Comparison of ENCODE assay signal across 15 cellular contexts in the genomic region with DNA sequence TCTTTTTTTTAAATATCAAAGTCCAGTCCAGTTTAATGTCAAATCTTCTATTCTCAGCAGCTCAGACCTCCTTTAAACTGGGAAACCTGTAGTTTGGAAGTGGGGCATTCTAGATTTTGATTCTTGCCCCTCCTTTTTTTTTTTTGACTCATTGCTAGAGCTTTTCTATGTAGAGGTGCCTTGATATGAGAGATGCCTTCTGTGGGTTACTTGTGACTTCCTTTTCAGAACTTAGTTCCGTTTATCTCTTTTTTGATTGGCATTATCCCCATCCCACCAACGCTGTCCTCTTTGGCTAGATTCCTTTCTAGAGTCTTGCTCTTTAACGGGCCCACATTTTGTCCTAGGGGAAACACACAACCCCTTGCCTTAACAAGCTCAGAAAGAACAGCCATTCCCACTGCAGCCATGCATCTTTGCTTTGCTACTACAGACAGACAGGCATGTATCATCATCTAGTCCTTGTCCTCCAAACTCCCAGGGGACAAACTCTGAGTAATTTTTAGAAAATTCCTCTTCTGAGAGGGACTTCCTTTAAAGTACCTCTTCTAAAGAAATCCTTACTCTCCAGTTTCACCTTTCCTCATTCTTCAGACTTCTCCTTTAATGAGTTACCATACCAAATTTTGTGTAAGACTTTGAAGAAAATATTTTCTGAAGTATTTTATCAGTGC.
DNase-seq lines count a peak whose midpoint lies in the region; ATAC-seq and TF ChIP-seq lines count a peak whose summit lies in the region.
"Had no signal": no experiment of that assay in that cellular context is flagged by ENCODE, and none has a peak within 500 bp of the region (broad histone marks: within the 10 kb centered on the region; RNA-seq: fewer than 3 reads in every experiment).

No MANE protein-coding gene starts in this region.

- TF ChIP-seq EP300 in stomach (IDR thresholded peaks at IDR 0.05): no peak

- no peaks in the 10 kb centered on the region for H3K36me3 ChIP-seq in CD8-positive, alpha-beta memory T cell (ENCODE audit: insufficient read depth, low read length)
- no peaks in the 10 kb centered on the region for H3K36me3 ChIP-seq in stomach
- H3K36me3 ChIP-seq: thyroid gland had no signal

- intact Hi-C loops in activated T-helper 2 cell treated with anti-CD3 and anti-CD28 coated beads, Interferon-gamma antibody, Interleukin-2, Interleukin-4, amounts not matched to agents 10 μg/mL and 5 μg/mL and 100 μg/mL, durations not matched to agents 14 hours and 24 hours and 36 hours (cut with micrococcal nuclease): loop anchor here (2.0 kb wide), 1 partner anchor 206 kb away; no protein-coding TSS in a partner anchor
- intact Hi-C loops in stomach (cut with DNase I; ENCODE audit: low total_unique reads): no loop called here

- peaks cover 6 to 18% (median 14%) of the 10 kb centered on the region in 3 donors for H3K36me3 Mint-ChIP-seq in CD8-positive, alpha-beta memory T cell
- peaks cover 53% of the 10 kb centered on the region for H3K36me3 Mint-ChIP-seq in activated T-helper 2 cell treated with anti-CD3 and anti-CD28 coated beads, Interferon-gamma antibody, Interleukin-2, Interleukin-4, amounts not matched to agents 10 μg/mL and 5 μg/mL and 100 μg/mL, durations not matched to agents 14 hours and 24 hours and 36 hours (ENCODE audit: low read depth)
- H3K36me3 Mint-ChIP-seq in nephron (ENCODE audit: low read depth): peaks cover 18% of the 10 kb centered on the region

- no peaks in the 10 kb centered on the region for H3K4me1 ChIP-seq in CD8-positive, alpha-beta memory T cell (ENCODE audit: insufficient read depth, low read length)
- no peaks in the 10 kb centered on the region for H3K4me1 ChIP-seq in stomach

- no peaks in the 10 kb centered on the region for H3K27me3 Mint-ChIP-seq in CD8-positive, alpha-beta memory T cell
- no peaks in the 10 kb centered on the region for H3K27me3 Mint-ChIP-seq in activated T-helper 2 cell treated with anti-CD3 and anti-CD28 coated beads, Interferon-gamma antibody, Interleukin-2, Interleukin-4, amounts not matched to agents 10 μg/mL and 5 μg/mL and 100 μg/mL, durations not matched to agents 14 hours and 24 hours and 36 hours (ENCODE audit: low read depth)
- no peaks in the 10 kb centered on the region for H3K27me3 Mint-ChIP-seq in nephron (ENCODE audit: low read depth)

- 78 to 88% (median 85%) methylated on average over 3 of the region's 3 CpGs for WGBS in stomach, 5 donors

- H3K27ac ChIP-seq in CD8-positive, alpha-beta memory T cell (ENCODE audit: low read depth, low read length): no peak overlapping the region
- H3K27ac ChIP-seq in stomach: no peak overlapping the region
- H3K27ac ChIP-seq: coronary artery, heart right ventricle, PC-9, thyroid gland had no signal

- H3K9me3 Mint-ChIP-seq in CD8-positive, alpha-beta memory T cell: no peaks in the 10 kb centered on the region
- H3K9me3 Mint-ChIP-seq in activated T-helper 2 cell treated with anti-CD3 and anti-CD28 coated beads, Interferon-gamma antibody, Interleukin-2, Interleukin-4, amounts not matched to agents 10 μg/mL and 5 μg/mL and 100 μg/mL, durations not matched to agents 14 hours and 24 hours and 36 hours: no peaks in the 10 kb centered on the region
- H3K9me3 Mint-ChIP-seq in nephron: no peaks in the 10 kb centered on the region
- H3K9me3 Mint-ChIP-seq: activated T-cell treated with anti-CD3 and anti-CD28 coated beads, Interleukin-2, amount 50 U/mL, for 4 hours; CD14-positive monocyte had no signal

- H3K27me3 ChIP-seq in CD8-positive, alpha-beta memory T cell (ENCODE audit: insufficient read depth, low read length, poor library complexity, severe bottlenecking): no peaks in the 10 kb centered on the region
- H3K27me3 ChIP-seq in stomach: no peaks in the 10 kb centered on the region
- H3K27me3 ChIP-seq: heart right ventricle, thyroid gland had no signal

- no peak overlapping the region for H3K4me3 ChIP-seq in CD8-positive, alpha-beta memory T cell (ENCODE audit: low read length)
- no peak overlapping the region for H3K4me3 ChIP-seq in stomach
- H3K4me3 ChIP-seq: coronary artery, heart right ventricle, PC-9, thyroid gland had no signal

- peak overlapping the region in 2 of 7 donors; percentile 4 to 49 for H3K4me3 Mint-ChIP-seq in CD8-positive, alpha-beta memory T cell
- peak overlapping the region; percentile 18 for H3K4me3 Mint-ChIP-seq in activated T-helper 2 cell treated with anti-CD3 and anti-CD28 coated beads, Interferon-gamma antibody, Interleukin-2, Interleukin-4, amounts not matched to agents 10 μg/mL and 5 μg/mL and 100 μg/mL, durations not matched to agents 14 hours and 24 hours and 36 hours (ENCODE audit: low read depth)
- no peak overlapping the region for H3K4me3 Mint-ChIP-seq in nephron
- H3K4me3 Mint-ChIP-seq: activated T-cell treated with anti-CD3 and anti-CD28 coated beads, Interleukin-2, amount 50 U/mL, for 4 hours; CD14-positive monocyte had no signal

- POLR2A ChIA-PET in CD8-positive, alpha-beta memory T cell (lab: Charles Lee): no interaction called here

- CTCF ChIA-PET in CD8-positive, alpha-beta memory T cell (lab: Charles Lee): interaction anchor here (1.2 kb wide), 1 partner anchor 10 kb away, joined by 4 read pairs; no protein-coding TSS in a partner anchor

- peak overlapping the region in 7 of 8 donors; percentile 7 to 94 (median 58) for H3K27ac Mint-ChIP-seq in CD8-positive, alpha-beta memory T cell
- H3K27ac Mint-ChIP-seq in activated T-helper 2 cell treated with anti-CD3 and anti-CD28 coated beads, Interferon-gamma antibody, Interleukin-2, Interleukin-4, amounts not matched to agents 10 μg/mL and 5 μg/mL and 100 μg/mL, durations not matched to agents 14 hours and 24 hours and 36 hours: peak overlapping the region; percentile 81
- H3K27ac Mint-ChIP-seq in nephron: peak overlapping the region; percentile 85 to 91 (median 87)

- no peak for TF ChIP-seq POLR2A in stomach (IDR thresholded peaks at IDR 0.05)

- no peaks in the 10 kb centered on the region for H3K9me3 ChIP-seq in CD8-positive, alpha-beta memory T cell (ENCODE audit: low read length)
- H3K9me3 ChIP-seq in stomach: no peaks in the 10 kb centered on the region
- H3K9me3 ChIP-seq: heart right ventricle, thyroid gland had no signal

- ATAC-seq in HG02852 (IDR thresholded peaks at IDR 0.05; ENCODE audit: unreplicated experiment) (peak; percentile 47), GM19035 (IDR thresholded peaks at IDR 0.05; ENCODE audit: unreplicated experiment) (no peak), GM18909 (IDR thresholded peaks at IDR 0.05; ENCODE audit: poor library complexity, unreplicated experiment) (no peak)
- ATAC-seq: activated T-cell treated with anti-CD3 and anti-CD28 coated beads, Interleukin-2, amount 50 U/mL, for 4 hours; heart right ventricle had no signal

- TF ChIP-seq CTCF in nephron (IDR thresholded peaks at IDR 0.05; ENCODE audit: unreplicated experiment in 3 of 3) (no peak), stomach (IDR thresholded peaks at IDR 0.05) (no peak)

- peaks cover 25 to 35% (median 34%) of the 10 kb centered on the region in 3 donors for H3K4me1 Mint-ChIP-seq in CD8-positive, alpha-beta memory T cell
- peaks cover 62% of the 10 kb centered on the region for H3K4me1 Mint-ChIP-seq in activated T-helper 2 cell treated with anti-CD3 and anti-CD28 coated beads, Interferon-gamma antibody, Interleukin-2, Interleukin-4, amounts not matched to agents 10 μg/mL and 5 μg/mL and 100 μg/mL, durations not matched to agents 14 hours and 24 hours and 36 hours (ENCODE audit: low read depth)
- peaks cover 56% of the 10 kb centered on the region for H3K4me1 Mint-ChIP-seq in nephron

- no peak for DNase-seq in CD8-positive, alpha-beta memory T cell
- DNase-seq in activated T-helper 2 cell treated with anti-CD3 and anti-CD28 coated beads, Interferon-gamma antibody, Interleukin-2, Interleukin-4, amounts not matched to agents 10 μg/mL and 5 μg/mL and 100 μg/mL, durations not matched to agents 14 hours and 24 hours and 36 hours (ENCODE audit: low spot score): no peak
- no peak for DNase-seq in stomach
- DNase-seq: activated T-cell treated with anti-CD3 and anti-CD28 coated beads, Interleukin-2, amount 50 U/mL, for 4 hours; heart right ventricle; NCI-H1105; NCI-H446 treated with DMSO at 0.1 percent for 48 hours; PC-9; thyroid gland had no signal
